In genomic region chr6:29641430-29642213, GRCh38 we compare ENCODE assay signal across 12 cellular contexts. TPM values are rescaled to one million over a fixed set of nuclear protein-coding genes. Genes with fewer than 3 reads are reported as not detected.
DNase-seq lines count a peak whose midpoint lies in the region; ATAC-seq and TF ChIP-seq lines count a peak whose summit lies in the region.
"Had no signal": no experiment of that assay in that cellular context is flagged by ENCODE, and none has a peak within 500 bp of the region (broad histone marks: within the 10 kb centered on the region; RNA-seq: fewer than 3 reads in every experiment).

No MANE protein-coding gene starts in this region.

- CTCF ChIA-PET in activated CD8-positive, alpha-beta memory T cell treated with anti-CD3 and anti-CD28 coated beads, Interleukin-2, amount 10 ng/mL, durations not matched to agents 7 days and 5 days (lab: Charles Lee): interaction anchor here (0.8 to 4.5 kb wide), 4 partner anchors 10 to 61 kb away, joined by 3 to 59 read pairs (median 4); no protein-coding TSS in a partner anchor

- no peak for TF ChIP-seq CTCF in nephron progenitor cell (IDR thresholded peaks at IDR 0.05)

- H3K27ac Mint-ChIP-seq in activated CD8-positive, alpha-beta memory T cell treated with anti-CD3 and anti-CD28 coated beads, Interleukin-2, amount 10 ng/mL, durations not matched to agents 7 days and 5 days: peak overlapping the region; percentile 34
- H3K27ac Mint-ChIP-seq in activated naive CD8-positive, alpha-beta T cell treated with anti-CD3 and anti-CD28 coated beads for 36 hours: peak overlapping the region; percentile 60
- peak overlapping the region; percentile 13 for H3K27ac Mint-ChIP-seq in stimulated activated effector memory CD8-positive, alpha-beta T cell treated with anti-CD3 and anti-CD28 coated beads, Interleukin-12 subunit alpha, Interleukin-12 subunit beta, amount 100 ng/mL, for 72 hours
- H3K27ac Mint-ChIP-seq in nephron progenitor cell: no peak overlapping the region

- H3K36me3 Mint-ChIP-seq in activated CD8-positive, alpha-beta memory T cell treated with anti-CD3 and anti-CD28 coated beads, Interleukin-2, amount 10 ng/mL, durations not matched to agents 7 days and 5 days: no peaks in the 10 kb centered on the region
- no peaks in the 10 kb centered on the region for H3K36me3 Mint-ChIP-seq in activated naive CD8-positive, alpha-beta T cell treated with anti-CD3 and anti-CD28 coated beads for 36 hours
- no peaks in the 10 kb centered on the region for H3K36me3 Mint-ChIP-seq in stimulated activated effector memory CD8-positive, alpha-beta T cell treated with anti-CD3 and anti-CD28 coated beads, Interleukin-12 subunit alpha, Interleukin-12 subunit beta, amount 100 ng/mL, for 72 hours
- H3K36me3 Mint-ChIP-seq in nephron progenitor cell (ENCODE audit: low read depth): no peaks in the 10 kb centered on the region

- DNase-seq in activated CD8-positive, alpha-beta memory T cell treated with anti-CD3 and anti-CD28 coated beads, Interleukin-2, amount 10 ng/mL, durations not matched to agents 7 days and 5 days: no peak
- DNase-seq in activated CD8-positive, alpha-beta memory T cell treated with anti-CD3 and anti-CD28 coated beads, Interleukin-2, amount 50 U/mL, for 48 hours: no peak
- peak; percentile 66 for DNase-seq in OCI-M1 (lab: John Stamatoyannopoulos, UW)
- DNase-seq in activated naive CD8-positive, alpha-beta T cell treated with anti-CD3 and anti-CD28 coated beads for 36 hours: no peak
- no peak for DNase-seq in stimulated activated effector memory CD8-positive, alpha-beta T cell treated with anti-CD3 and anti-CD28 coated beads, Interleukin-12 subunit alpha, Interleukin-12 subunit beta, amount 100 ng/mL, for 72 hours (ENCODE audit: low spot score in 2 of 2)
- DNase-seq in nephron progenitor cell: no peak
- DNase-seq in effector CD8-positive, alpha-beta T cell (lab: John Stamatoyannopoulos, UW): no peak
- no peak for DNase-seq in NCI-H146 (lab: John Stamatoyannopoulos, UW)
- DNase-seq: EL, left cardiac atrium, upper lobe of left lung had no signal

- H3K27me3 Mint-ChIP-seq in activated CD8-positive, alpha-beta memory T cell treated with anti-CD3 and anti-CD28 coated beads, Interleukin-2, amount 10 ng/mL, durations not matched to agents 7 days and 5 days: peaks cover 2% of the 10 kb centered on the region
- H3K27me3 Mint-ChIP-seq in activated naive CD8-positive, alpha-beta T cell treated with anti-CD3 and anti-CD28 coated beads for 36 hours: no peaks in the 10 kb centered on the region
- H3K27me3 Mint-ChIP-seq in nephron progenitor cell (ENCODE audit: low read depth, poor library complexity): peaks cover 4% of the 10 kb centered on the region

- no peaks in the 10 kb centered on the region for H3K9me3 Mint-ChIP-seq in activated CD8-positive, alpha-beta memory T cell treated with anti-CD3 and anti-CD28 coated beads, Interleukin-2, amount 10 ng/mL, durations not matched to agents 7 days and 5 days (ENCODE audit: low read depth)
- no peaks in the 10 kb centered on the region for H3K9me3 Mint-ChIP-seq in activated naive CD8-positive, alpha-beta T cell treated with anti-CD3 and anti-CD28 coated beads for 36 hours
- H3K9me3 Mint-ChIP-seq in stimulated activated effector memory CD8-positive, alpha-beta T cell treated with anti-CD3 and anti-CD28 coated beads, Interleukin-12 subunit alpha, Interleukin-12 subunit beta, amount 100 ng/mL, for 72 hours: no peaks in the 10 kb centered on the region
- H3K9me3 Mint-ChIP-seq in nephron progenitor cell: no peaks in the 10 kb centered on the region

- ATAC-seq in activated CD8-positive, alpha-beta memory T cell treated with anti-CD3 and anti-CD28 coated beads, Interleukin-2, amount 10 ng/mL, durations not matched to agents 7 days and 5 days: peak; percentile 58
- peak; percentile 65 for ATAC-seq in stimulated activated effector memory CD8-positive, alpha-beta T cell treated with anti-CD3 and anti-CD28 coated beads, Interleukin-12 subunit alpha, Interleukin-12 subunit beta, amount 100 ng/mL, for 72 hours

- H3K4me3 Mint-ChIP-seq in activated CD8-positive, alpha-beta memory T cell treated with anti-CD3 and anti-CD28 coated beads, Interleukin-2, amount 10 ng/mL, durations not matched to agents 7 days and 5 days: no peak overlapping the region
- H3K4me3 Mint-ChIP-seq in activated naive CD8-positive, alpha-beta T cell treated with anti-CD3 and anti-CD28 coated beads for 36 hours: peak overlapping the region; percentile 20
- H3K4me3 Mint-ChIP-seq in stimulated activated effector memory CD8-positive, alpha-beta T cell treated with anti-CD3 and anti-CD28 coated beads, Interleukin-12 subunit alpha, Interleukin-12 subunit beta, amount 100 ng/mL, for 72 hours: no peak overlapping the region
- H3K4me3 Mint-ChIP-seq in nephron progenitor cell: no peak overlapping the region

- peaks cover 8% of the 10 kb centered on the region for H3K4me1 Mint-ChIP-seq in activated CD8-positive, alpha-beta memory T cell treated with anti-CD3 and anti-CD28 coated beads, Interleukin-2, amount 10 ng/mL, durations not matched to agents 7 days and 5 days
- peaks cover 12% of the 10 kb centered on the region for H3K4me1 Mint-ChIP-seq in activated naive CD8-positive, alpha-beta T cell treated with anti-CD3 and anti-CD28 coated beads for 36 hours
- peaks cover 7% of the 10 kb centered on the region for H3K4me1 Mint-ChIP-seq in stimulated activated effector memory CD8-positive, alpha-beta T cell treated with anti-CD3 and anti-CD28 coated beads, Interleukin-12 subunit alpha, Interleukin-12 subunit beta, amount 100 ng/mL, for 72 hours
- no peaks in the 10 kb centered on the region for H3K4me1 Mint-ChIP-seq in nephron progenitor cell

RNA-seq across cellular contexts. Expression of gene GABBR1, which starts 8.6 kb away (rescaled TPM):
- total RNA-seq in activated CD8-positive, alpha-beta memory T cell treated with anti-CD3 and anti-CD28 coated beads, Interleukin-2, amount 10 ng/mL, durations not matched to agents 7 days and 5 days: 1 to 10 TPM; 6.0 to 8.1 TPM
- 1 to 10 TPM; 7.2 to 7.6 TPM for total RNA-seq in activated naive CD8-positive, alpha-beta T cell treated with anti-CD3 and anti-CD28 coated beads for 36 hours

RNA-seq across cellular contexts. Expression of gene MOG, which starts 15.3 kb away (rescaled TPM):
- not detected for total RNA-seq in activated CD8-positive, alpha-beta memory T cell treated with anti-CD3 and anti-CD28 coated beads, Interleukin-2, amount 10 ng/mL, durations not matched to agents 7 days and 5 days
- not detected for total RNA-seq in activated naive CD8-positive, alpha-beta T cell treated with anti-CD3 and anti-CD28 coated beads for 36 hours
- total RNA-seq: skeletal muscle tissue, upper lobe of left lung had no signal

RNA-seq across cellular contexts. Expression of gene ZFP57, which starts 39.3 kb away (rescaled TPM):
- 10 to 100 TPM; 14.1 to 16.1 TPM for total RNA-seq in activated CD8-positive, alpha-beta memory T cell treated with anti-CD3 and anti-CD28 coated beads, Interleukin-2, amount 10 ng/mL, durations not matched to agents 7 days and 5 days
- 10 to 100 TPM; 10.6 to 11.5 TPM for total RNA-seq in activated naive CD8-positive, alpha-beta T cell treated with anti-CD3 and anti-CD28 coated beads for 36 hours
- total RNA-seq: skeletal muscle tissue had no signal

RNA-seq across cellular contexts. Expression of gene OR2H2, which starts 56.7 kb away (rescaled TPM):
- not detected for total RNA-seq in activated CD8-positive, alpha-beta memory T cell treated with anti-CD3 and anti-CD28 coated beads, Interleukin-2, amount 10 ng/mL, durations not matched to agents 7 days and 5 days
- not detected for total RNA-seq in activated naive CD8-positive, alpha-beta T cell treated with anti-CD3 and anti-CD28 coated beads for 36 hours
- total RNA-seq: left cardiac atrium, skeletal muscle tissue, upper lobe of left lung had no signal
